1 cellular context compared by ENCODE assay signal in the genomic region with DNA sequence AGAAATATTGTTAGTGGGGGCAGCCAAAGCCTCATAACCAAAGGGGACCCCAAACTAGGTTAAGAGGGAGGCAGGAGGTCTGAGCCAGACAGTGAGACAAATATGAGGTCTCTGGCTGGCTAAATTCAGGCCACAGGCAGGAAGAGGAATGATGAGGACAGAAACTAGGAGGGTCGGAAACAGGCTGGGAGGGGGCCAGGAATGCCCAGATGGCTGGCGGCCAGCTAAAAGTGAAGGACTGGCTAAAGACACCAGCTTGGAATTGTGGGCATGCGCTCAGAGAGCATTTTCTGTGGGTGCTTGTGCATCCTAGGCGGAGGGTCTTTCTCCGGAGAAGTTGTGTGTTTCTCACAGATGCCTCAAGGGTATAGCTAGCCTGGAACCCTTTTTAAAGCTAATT.
TF ChIP-seq lines count a peak whose summit lies in the region.

No MANE protein-coding gene starts in this region.

TF ChIP-seq in H1, 55 proteins besides CTCF, POLR2A, EP300 and RAD21:
- TF ChIP-seq SIN3A (conservative IDR thresholded peaks at IDR 0.05 in 1 of 2, IDR thresholded peaks at IDR 0.05 in 1 of 2; ENCODE audit: low read depth in 1 of 2, low read length in 2 of 2): no peak
- TF ChIP-seq SP2 (IDR thresholded peaks at IDR 0.05; ENCODE audit: low read length): no peak
- no peak for TF ChIP-seq RBBP5 (IDR thresholded peaks at IDR 0.05; ENCODE audit: borderline replicate concordance, low read depth, low read length)
- TF ChIP-seq, protein P1, sequence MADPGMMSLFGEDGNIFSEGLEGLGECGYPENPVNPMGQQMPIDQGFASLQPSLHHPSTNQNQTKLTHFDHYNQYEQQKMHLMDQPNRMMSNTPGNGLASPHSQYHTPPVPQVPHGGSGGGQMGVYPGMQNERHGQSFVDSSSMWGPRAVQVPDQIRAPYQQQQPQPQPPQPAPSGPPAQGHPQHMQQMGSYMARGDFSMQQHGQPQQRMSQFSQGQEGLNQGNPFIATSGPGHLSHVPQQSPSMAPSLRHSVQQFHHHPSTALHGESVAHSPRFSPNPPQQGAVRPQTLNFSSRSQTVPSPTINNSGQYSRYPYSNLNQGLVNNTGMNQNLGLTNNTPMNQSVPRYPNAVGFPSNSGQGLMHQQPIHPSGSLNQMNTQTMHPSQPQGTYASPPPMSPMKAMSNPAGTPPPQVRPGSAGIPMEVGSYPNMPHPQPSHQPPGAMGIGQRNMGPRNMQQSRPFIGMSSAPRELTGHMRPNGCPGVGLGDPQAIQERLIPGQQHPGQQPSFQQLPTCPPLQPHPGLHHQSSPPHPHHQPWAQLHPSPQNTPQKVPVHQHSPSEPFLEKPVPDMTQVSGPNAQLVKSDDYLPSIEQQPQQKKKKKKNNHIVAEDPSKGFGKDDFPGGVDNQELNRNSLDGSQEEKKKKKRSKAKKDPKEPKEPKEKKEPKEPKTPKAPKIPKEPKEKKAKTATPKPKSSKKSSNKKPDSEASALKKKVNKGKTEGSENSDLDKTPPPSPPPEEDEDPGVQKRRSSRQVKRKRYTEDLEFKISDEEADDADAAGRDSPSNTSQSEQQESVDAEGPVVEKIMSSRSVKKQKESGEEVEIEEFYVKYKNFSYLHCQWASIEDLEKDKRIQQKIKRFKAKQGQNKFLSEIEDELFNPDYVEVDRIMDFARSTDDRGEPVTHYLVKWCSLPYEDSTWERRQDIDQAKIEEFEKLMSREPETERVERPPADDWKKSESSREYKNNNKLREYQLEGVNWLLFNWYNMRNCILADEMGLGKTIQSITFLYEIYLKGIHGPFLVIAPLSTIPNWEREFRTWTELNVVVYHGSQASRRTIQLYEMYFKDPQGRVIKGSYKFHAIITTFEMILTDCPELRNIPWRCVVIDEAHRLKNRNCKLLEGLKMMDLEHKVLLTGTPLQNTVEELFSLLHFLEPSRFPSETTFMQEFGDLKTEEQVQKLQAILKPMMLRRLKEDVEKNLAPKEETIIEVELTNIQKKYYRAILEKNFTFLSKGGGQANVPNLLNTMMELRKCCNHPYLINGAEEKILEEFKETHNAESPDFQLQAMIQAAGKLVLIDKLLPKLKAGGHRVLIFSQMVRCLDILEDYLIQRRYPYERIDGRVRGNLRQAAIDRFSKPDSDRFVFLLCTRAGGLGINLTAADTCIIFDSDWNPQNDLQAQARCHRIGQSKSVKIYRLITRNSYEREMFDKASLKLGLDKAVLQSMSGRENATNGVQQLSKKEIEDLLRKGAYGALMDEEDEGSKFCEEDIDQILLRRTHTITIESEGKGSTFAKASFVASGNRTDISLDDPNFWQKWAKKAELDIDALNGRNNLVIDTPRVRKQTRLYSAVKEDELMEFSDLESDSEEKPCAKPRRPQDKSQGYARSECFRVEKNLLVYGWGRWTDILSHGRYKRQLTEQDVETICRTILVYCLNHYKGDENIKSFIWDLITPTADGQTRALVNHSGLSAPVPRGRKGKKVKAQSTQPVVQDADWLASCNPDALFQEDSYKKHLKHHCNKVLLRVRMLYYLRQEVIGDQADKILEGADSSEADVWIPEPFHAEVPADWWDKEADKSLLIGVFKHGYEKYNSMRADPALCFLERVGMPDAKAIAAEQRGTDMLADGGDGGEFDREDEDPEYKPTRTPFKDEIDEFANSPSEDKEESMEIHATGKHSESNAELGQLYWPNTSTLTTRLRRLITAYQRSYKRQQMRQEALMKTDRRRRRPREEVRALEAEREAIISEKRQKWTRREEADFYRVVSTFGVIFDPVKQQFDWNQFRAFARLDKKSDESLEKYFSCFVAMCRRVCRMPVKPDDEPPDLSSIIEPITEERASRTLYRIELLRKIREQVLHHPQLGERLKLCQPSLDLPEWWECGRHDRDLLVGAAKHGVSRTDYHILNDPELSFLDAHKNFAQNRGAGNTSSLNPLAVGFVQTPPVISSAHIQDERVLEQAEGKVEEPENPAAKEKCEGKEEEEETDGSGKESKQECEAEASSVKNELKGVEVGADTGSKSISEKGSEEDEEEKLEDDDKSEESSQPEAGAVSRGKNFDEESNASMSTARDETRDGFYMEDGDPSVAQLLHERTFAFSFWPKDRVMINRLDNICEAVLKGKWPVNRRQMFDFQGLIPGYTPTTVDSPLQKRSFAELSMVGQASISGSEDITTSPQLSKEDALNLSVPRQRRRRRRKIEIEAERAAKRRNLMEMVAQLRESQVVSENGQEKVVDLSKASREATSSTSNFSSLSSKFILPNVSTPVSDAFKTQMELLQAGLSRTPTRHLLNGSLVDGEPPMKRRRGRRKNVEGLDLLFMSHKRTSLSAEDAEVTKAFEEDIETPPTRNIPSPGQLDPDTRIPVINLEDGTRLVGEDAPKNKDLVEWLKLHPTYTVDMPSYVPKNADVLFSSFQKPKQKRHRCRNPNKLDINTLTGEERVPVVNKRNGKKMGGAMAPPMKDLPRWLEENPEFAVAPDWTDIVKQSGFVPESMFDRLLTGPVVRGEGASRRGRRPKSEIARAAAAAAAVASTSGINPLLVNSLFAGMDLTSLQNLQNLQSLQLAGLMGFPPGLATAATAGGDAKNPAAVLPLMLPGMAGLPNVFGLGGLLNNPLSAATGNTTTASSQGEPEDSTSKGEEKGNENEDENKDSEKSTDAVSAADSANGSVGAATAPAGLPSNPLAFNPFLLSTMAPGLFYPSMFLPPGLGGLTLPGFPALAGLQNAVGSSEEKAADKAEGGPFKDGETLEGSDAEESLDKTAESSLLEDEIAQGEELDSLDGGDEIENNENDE (IDR thresholded peaks at IDR 0.05; ENCODE audit: insufficient replicate concordance, low read length): no peak
- no peak for TF ChIP-seq CBX8 (IDR thresholded peaks at IDR 0.05; ENCODE audit: borderline replicate concordance, low read depth, low read length)
- no peak for TF ChIP-seq BCL11A (IDR thresholded peaks at IDR 0.05; ENCODE audit: low read depth in 2 of 2, low read length in 2 of 2)
- no peak for TF ChIP-seq CBX5 (IDR thresholded peaks at IDR 0.05; ENCODE audit: low read depth, low read length)
- TF ChIP-seq FOSL1 (IDR thresholded peaks at IDR 0.05; ENCODE audit: insufficient read depth, low read depth, low read length): no peak
- TF ChIP-seq YY1 (IDR thresholded peaks at IDR 0.05; ENCODE audit: low read depth, low read length): no peak
- TF ChIP-seq SAP30 (IDR thresholded peaks at IDR 0.05; ENCODE audit: insufficient read depth, insufficient replicate concordance, low read length): no peak
- TF ChIP-seq, protein P2, sequence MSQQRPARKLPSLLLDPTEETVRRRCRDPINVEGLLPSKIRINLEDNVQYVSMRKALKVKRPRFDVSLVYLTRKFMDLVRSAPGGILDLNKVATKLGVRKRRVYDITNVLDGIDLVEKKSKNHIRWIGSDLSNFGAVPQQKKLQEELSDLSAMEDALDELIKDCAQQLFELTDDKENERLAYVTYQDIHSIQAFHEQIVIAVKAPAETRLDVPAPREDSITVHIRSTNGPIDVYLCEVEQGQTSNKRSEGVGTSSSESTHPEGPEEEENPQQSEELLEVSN (IDR thresholded peaks at IDR 0.05): no peak
- no peak for TF ChIP-seq TBP (IDR thresholded peaks at IDR 0.05; ENCODE audit: low read depth, low read length)
- TF ChIP-seq SIX5 (IDR thresholded peaks at IDR 0.05; ENCODE audit: low read depth, low read length): no peak
- no peak for TF ChIP-seq EGR1 (IDR thresholded peaks at IDR 0.05; ENCODE audit: borderline replicate concordance, low read depth, low read length)
- no peak for TF ChIP-seq KDM1A (IDR thresholded peaks at IDR 0.05; ENCODE audit: borderline replicate concordance, low read length)
- TF ChIP-seq EZH2 (IDR thresholded peaks at IDR 0.05; ENCODE audit: low read depth, low read length, severe bottlenecking): no peak
- TF ChIP-seq CHD2 (IDR thresholded peaks at IDR 0.05; ENCODE audit: low read length): no peak
- no peak for TF ChIP-seq TAF1 (IDR thresholded peaks at IDR 0.05; ENCODE audit: low read depth, low read length)
